Comparison of ENCODE assay signal across 8 cellular contexts in the genomic region with DNA sequence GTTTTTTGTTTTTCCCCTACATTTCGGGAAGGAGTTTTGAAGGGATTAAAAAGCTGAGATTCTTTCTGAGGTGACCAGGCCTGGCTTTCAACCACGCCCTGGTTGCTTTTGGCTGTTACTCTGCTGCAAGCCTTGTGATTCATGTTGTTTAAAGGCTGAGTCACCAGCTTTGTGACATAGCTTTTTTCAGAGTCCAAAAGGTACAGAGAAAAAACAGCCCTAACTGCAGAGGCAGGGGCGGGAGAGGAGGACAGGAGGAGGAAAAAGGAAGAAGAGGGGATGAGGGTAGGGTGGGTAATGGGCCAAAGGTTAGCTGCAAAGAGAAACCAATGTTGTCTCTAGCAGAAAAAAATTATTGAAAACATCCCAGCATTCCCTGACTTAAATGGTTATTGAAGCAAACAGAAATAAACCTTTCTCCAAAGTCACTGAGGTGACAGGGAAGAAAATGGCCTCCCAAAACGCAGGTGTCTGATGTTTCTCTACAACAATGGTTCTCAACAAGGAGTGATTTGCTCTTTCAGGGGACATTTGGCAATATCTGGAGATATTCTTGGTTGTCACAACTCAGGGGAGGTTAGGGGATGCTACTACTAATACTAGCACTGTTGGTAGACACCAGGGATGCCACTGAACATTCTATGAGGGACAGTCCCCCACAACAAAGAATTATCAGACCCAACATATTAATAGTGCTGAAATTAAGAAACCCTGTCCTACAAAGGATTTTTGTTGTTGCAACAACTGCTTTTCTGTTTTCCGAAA. TPM values are rescaled to one million over a fixed set of nuclear protein-coding genes. Genes with fewer than 3 reads are reported as not detected.
DNase-seq lines count a peak whose midpoint lies in the region; ATAC-seq and TF ChIP-seq lines count a peak whose summit lies in the region.

No MANE protein-coding gene starts in this region.

- H3K4me3 ChIP-seq in GM12864 (ENCODE audit: low read depth, low read length) (peak overlapping the region; percentile 99), SK-N-MC (peak overlapping the region; percentile 97), mucosa of descending colon (no peak overlapping the region), tibial nerve (peak overlapping the region in 3 of 4 donors; percentile 64 to 83 (median 78))
- H3K4me3 ChIP-seq in effector memory CD4-positive, alpha-beta T cell (ENCODE audit: insufficient read depth, low read depth, low read length, poor library complexity, severe bottlenecking): peak overlapping the region; percentile 11

- DNase-seq in GM12864 (ENCODE audit: low read depth) (no peak), SK-N-MC (ENCODE audit: low read depth, low spot score) (no peak), mucosa of descending colon (peak in 2 of 3 donors; percentile 66 to 88), tibial nerve (ENCODE audit: low spot score in 2 of 2) (peak; percentile 67 to 85), NK-92 (lab: John Stamatoyannopoulos, UW; ENCODE audit: unreplicated experiment) (no peak)
- DNase-seq in effector memory CD4-positive, alpha-beta T cell: no peak

- H3K9ac ChIP-seq in SK-N-MC (ENCODE audit: insufficient read length): peak overlapping the region; percentile 100

- TF ChIP-seq POLR2A in tibial nerve (IDR thresholded peaks at IDR 0.05): peak; percentile 44 to 69

- TF ChIP-seq CTCF in GM12864 (IDR thresholded peaks at IDR 0.05; ENCODE audit: low read depth, low read length, missing control alignments) (no peak), mucosa of descending colon (IDR thresholded peaks at IDR 0.05) (no peak), tibial nerve (IDR thresholded peaks at IDR 0.05) (no peak)

- no peaks in the 10 kb centered on the region for H3K27me3 ChIP-seq in effector memory CD4-positive, alpha-beta T cell (replicated peaks; ENCODE audit: control insufficient read depth, insufficient read depth, low read length, poor library complexity, severe bottlenecking)
- H3K27me3 ChIP-seq in tibial nerve: no peaks in the 10 kb centered on the region

- H3K36me3 ChIP-seq in SK-N-MC (ENCODE audit: insufficient read depth, low read length) (peaks cover 21% of the 10 kb centered on the region), mucosa of descending colon (ENCODE audit: low read depth) (no peaks in the 10 kb centered on the region), tibial nerve (peaks cover 0 to 17% (median 0%) of the 10 kb centered on the region in 3 donors)
- peaks cover 6% of the 10 kb centered on the region for H3K36me3 ChIP-seq in effector memory CD4-positive, alpha-beta T cell (ENCODE audit: control insufficient read depth, insufficient read depth, low read length)

- ATAC-seq in mucosa of descending colon: peak; percentile 47
- ATAC-seq in HG02759 (IDR thresholded peaks at IDR 0.05; ENCODE audit: unreplicated experiment): no peak
- ATAC-seq in HG03469 (IDR thresholded peaks at IDR 0.05; ENCODE audit: unreplicated experiment): no peak

- TF ChIP-seq EP300 in tibial nerve (IDR thresholded peaks at IDR 0.05): peak; percentile 77 to 96

- intact Hi-C loops in mucosa of descending colon (cut with DNase I, micrococcal nuclease): no loop called here

- peaks cover 64% of the 10 kb centered on the region for H3K4me1 ChIP-seq in effector memory CD4-positive, alpha-beta T cell (ENCODE audit: control insufficient read depth, insufficient read depth, low read length, poor library complexity, severe bottlenecking)
- peaks cover 49% of the 10 kb centered on the region for H3K4me1 ChIP-seq in mucosa of descending colon (ENCODE audit: low read depth)
- peaks cover 0 to 66% (median 45%) of the 10 kb centered on the region in 4 donors for H3K4me1 ChIP-seq in tibial nerve

- 6% methylated on average over 5 of the region's 5 CpGs for WGBS in tibial nerve, 2 donors

- H3K27ac ChIP-seq in SK-N-MC (peak overlapping the region; percentile 100), tibial nerve (peak overlapping the region; percentile 97 to 100 (median 100))
- H3K27ac ChIP-seq in effector memory CD4-positive, alpha-beta T cell (ENCODE audit: insufficient read depth, low read length, poor library complexity, severe bottlenecking): peak overlapping the region; percentile 90

- H3K9me3 ChIP-seq in SK-N-MC (ENCODE audit: low read depth, low read length) (peaks cover 9% of the 10 kb centered on the region; the same call in 1 of the 2 replicates), mucosa of descending colon (no peaks in the 10 kb centered on the region), tibial nerve (no peaks in the 10 kb centered on the region)
- H3K9me3 ChIP-seq in effector memory CD4-positive, alpha-beta T cell (ENCODE audit: control insufficient read depth, low read length): no peaks in the 10 kb centered on the region

RNA-seq across cellular contexts. Expression of gene UBC, which starts 2.1 kb away (rescaled TPM):
- total RNA-seq in mucosa of descending colon: 1,000 to 10,000 TPM; 1,242 to 1,563 (median 1,498) TPM
- 1,000 to 10,000 TPM; 1,276 to 1,840 (median 1,378) TPM for total RNA-seq in tibial nerve

RNA-seq across cellular contexts. Expression of gene SCARB1, which starts 52.9 kb away (rescaled TPM):
- total RNA-seq in mucosa of descending colon (10 to 100 TPM; 23.0 to 55.1 (median 31.2) TPM), tibial nerve (10 to 100 TPM; 15.3 to 55.3 (median 29.7) TPM)

Comparison
In these comparisons a context has a peak if more than half of its experiments do, and no peak if none do; other contexts are left out.
1. DNase-seq: peak in mucosa of descending colon (2 of 3) and tibial nerve (2 of 2); none in GM12864 (single experiment), SK-N-MC (single experiment), effector memory CD4-positive, alpha-beta T cell (0 of 3) and NK-92 (single experiment).
2. Peak in every context shown above with its lines, with median percentiles within 50 percentile points of each other: H3K27ac ChIP-seq.